Comparison of ENCODE assay signal across 11 cellular contexts in the genomic region with DNA sequence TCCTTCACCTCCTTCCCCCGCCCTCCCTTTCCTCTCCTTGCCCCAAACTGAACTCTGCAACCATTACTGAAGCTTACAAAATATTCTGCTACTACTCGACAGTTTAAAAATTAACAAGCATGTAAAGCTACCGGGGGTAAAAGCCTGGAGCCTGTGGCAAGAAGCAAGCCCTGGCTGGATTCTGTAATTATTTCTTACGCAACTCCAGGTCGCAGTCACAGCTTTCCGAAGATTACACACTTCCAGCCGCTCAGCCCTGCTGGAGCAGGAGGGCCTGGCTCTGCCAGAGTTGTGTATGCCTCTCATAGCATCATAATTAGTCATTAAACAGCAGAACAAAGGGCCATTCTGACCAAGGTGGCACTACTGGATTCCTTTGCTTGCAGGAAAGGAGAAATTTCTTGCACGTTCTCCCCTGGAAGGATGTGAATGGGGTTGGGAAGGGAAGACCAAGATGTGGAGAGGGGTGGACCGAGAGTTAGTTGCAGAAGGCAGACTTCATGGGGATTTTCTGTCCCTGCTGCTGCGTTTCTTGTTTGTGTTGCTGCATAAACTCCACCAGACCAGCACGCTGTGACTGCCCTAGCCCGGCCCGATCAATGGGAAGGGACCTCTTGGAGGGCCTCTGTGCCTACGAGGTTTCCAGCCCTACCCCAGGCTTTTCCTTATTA. TPM values are rescaled to one million over a fixed set of nuclear protein-coding genes. Genes with fewer than 3 reads are reported as not detected.
A peak's percentile ranks its signal among the peaks of the same experiment; 100 is the strongest.
DNase-seq lines count a peak whose midpoint lies in the region; ATAC-seq, FAIRE-seq and TF ChIP-seq lines count a peak whose summit lies in the region.
"Had no signal": no experiment of that assay in that cellular context is flagged by ENCODE, and none has a peak within 500 bp of the region (broad histone marks: within the 10 kb centered on the region; RNA-seq: fewer than 3 reads in every experiment).

No MANE protein-coding gene starts in this region.

- ATAC-seq in pancreas (peak; percentile 90 to 95 (median 94)), HG02571 (IDR thresholded peaks at IDR 0.05; ENCODE audit: unreplicated experiment) (no peak)

- 25 to 34% methylated on average over 11 to 14 of the region's 14 CpGs for WGBS in esophagus squamous epithelium, 2 donors
- 28 to 42% methylated on average over 14 of the region's 14 CpGs for WGBS in pancreas, 2 donors

- peaks cover 16 to 27% (median 22%) of the 10 kb centered on the region in 3 donors for H3K27me3 Mint-ChIP-seq in CD14-positive monocyte (ENCODE audit: low read depth in 3 of 3)

- peaks cover under 1 to 8% (median 3%) of the 10 kb centered on the region in 7 donors for H3K9me3 Mint-ChIP-seq in CD14-positive monocyte
- H3K9me3 Mint-ChIP-seq: T-helper 1 cell treated with Interleukin-12 subunit alpha and Interleukin-12 subunit beta and Interleukin-4 antibody, amounts not matched to agents 30 μg/mL and 1 μg/mL, for 36 hours had no signal

- FAIRE-seq in pancreas (lab: Jason Lieb, UNC): no peak

- no peak overlapping the region for H3K4me3 ChIP-seq in esophagus squamous epithelium
- H3K4me3 ChIP-seq in pancreas: no peak overlapping the region
- H3K4me3 ChIP-seq: cardiac muscle cell had no signal

- H3K4me1 ChIP-seq in esophagus squamous epithelium (peaks cover 4 to 23% (median 11%) of the 10 kb centered on the region in 3 donors), pancreas (peaks cover 5 to 16% (median 7%) of the 10 kb centered on the region in 3 donors)

- peak overlapping the region; percentile 14 to 81 (median 44) for H3K27ac ChIP-seq in esophagus squamous epithelium
- H3K27ac ChIP-seq in pancreas: peak overlapping the region; percentile 35 to 74 (median 54)
- H3K27ac ChIP-seq: cardiac muscle cell had no signal

- DNase-seq in EH (ENCODE audit: low read depth) (peak; percentile 92), NOMO-1 treated with dmso at 0.1 percent for 144 hours (lab: John Stamatoyannopoulos, UW; ENCODE audit: unreplicated experiment) (peak; percentile 93), esophagus squamous epithelium (lab: John Stamatoyannopoulos, UW) (no peak), pancreas (peak; percentile 64 to 89 (median 70)), CD14-positive monocyte (ENCODE audit: low spot score) (no peak), SK-N-DZ (ENCODE audit: low spot score) (no peak)
- no peak for DNase-seq in activated naive CD4-positive, alpha-beta T cell (lab: John Stamatoyannopoulos, UW)

- TF ChIP-seq CTCF in esophagus squamous epithelium (IDR thresholded peaks at IDR 0.05) (peak in 2 of 6 experiments; percentile 9 to 17), pancreas (IDR thresholded peaks at IDR 0.05) (no peak), CD14-positive monocyte (IDR thresholded peaks at IDR 0.05) (no peak)

- H3K36me3 Mint-ChIP-seq in CD14-positive monocyte: no peaks in the 10 kb centered on the region

- H3K9me3 ChIP-seq in esophagus squamous epithelium: peaks cover 0 to under 1% (median 0%) of the 10 kb centered on the region in 3 donors
- H3K9me3 ChIP-seq in pancreas: no peaks in the 10 kb centered on the region

- H3K36me3 ChIP-seq in esophagus squamous epithelium (no peaks in the 10 kb centered on the region), pancreas (no peaks in the 10 kb centered on the region)
- H3K36me3 ChIP-seq: cardiac muscle cell had no signal

- H3K27me3 ChIP-seq in esophagus squamous epithelium: peaks cover 0 to 6% (median 0%) of the 10 kb centered on the region in 4 donors
- H3K27me3 ChIP-seq in pancreas: no peaks in the 10 kb centered on the region

- H3K4me3 Mint-ChIP-seq in CD14-positive monocyte: no peak overlapping the region
- H3K4me3 Mint-ChIP-seq: neural crest cell; T-helper 1 cell treated with Interleukin-12 subunit alpha and Interleukin-12 subunit beta and Interleukin-4 antibody, amounts not matched to agents 30 μg/mL and 1 μg/mL, for 36 hours had no signal

- TF ChIP-seq POLR2A in esophagus squamous epithelium (IDR thresholded peaks at IDR 0.05): no peak

- no peaks in the 10 kb centered on the region for H3K4me1 Mint-ChIP-seq in CD14-positive monocyte

- intact Hi-C loops in esophagus squamous epithelium (cut with DNase I): loop anchor here (10.0 kb wide), 1 partner anchor 421 kb away; no protein-coding TSS in a partner anchor
- intact Hi-C loops in pancreas (cut with DNase I): loop anchor here in 1 of 3 donors (5.0 kb wide), 1 partner anchor 423 kb away; no protein-coding TSS in a partner anchor
- intact Hi-C loops in CD14-positive monocyte (cut with micrococcal nuclease): no loop called here

- no peak overlapping the region for H3K27ac Mint-ChIP-seq in CD14-positive monocyte
- H3K27ac Mint-ChIP-seq: T-helper 1 cell treated with Interleukin-12 subunit alpha and Interleukin-12 subunit beta and Interleukin-4 antibody, amounts not matched to agents 30 μg/mL and 1 μg/mL, for 36 hours had no signal

RNA-seq across cellular contexts. Expression of a gene that starts 23.6 kb away (rescaled TPM):
- total RNA-seq in esophagus squamous epithelium (10 to 100 TPM in 3 of 4 donors, 1 to 10 TPM in 1; 8.1 to 13.0 (median 10.7) TPM), pancreas (10 to 100 TPM in 1 of 6 donors, 1 to 10 TPM in 5; 1.4 to 14.8 (median 3.9) TPM)
- polyA plus RNA-seq in pancreas (1 to 10 TPM; 1.5 to 2.6 TPM), CD14-positive monocyte (not detected)
- not detected in 2 replicates for polyA plus RNA-seq in SK-N-DZ (2014; cell fraction: cytosol; rRNA removed)
- not detected in 2 replicates for polyA plus RNA-seq in SK-N-DZ (2014; cell fraction: nucleus; rRNA removed)
- total RNA-seq: cardiac muscle cell, neural crest cell had no signal
- polyA plus RNA-seq: cardiac muscle cell had no signal

RNA-seq across cellular contexts. Expression of a gene that starts 53.9 kb away (rescaled TPM):
- total RNA-seq in esophagus squamous epithelium (10 to 100 TPM in 1 of 4 donors, 1 to 10 TPM in 2, under 1 TPM in 1; 0.34 to 12.4 (median 4.0) TPM), pancreas (under 1 TPM; 0.12 to 0.90 (median 0.35) TPM)
- polyA plus RNA-seq in pancreas (under 1 TPM; 0.23 to 0.82 TPM), CD14-positive monocyte (not detected)
- polyA plus RNA-seq in SK-N-DZ (2014; cell fraction: cytosol; rRNA removed): not detected in 2 replicates
- not detected in 2 replicates for polyA plus RNA-seq in SK-N-DZ (2014; cell fraction: nucleus; rRNA removed)
- total RNA-seq: neural crest cell had no signal

Comparison
In these comparisons a context has a peak if more than half of its experiments do, and no peak if none do; other contexts are left out.
1. DNase-seq: peak in EH (single experiment), NOMO-1 treated with dmso at 0.1 percent for 144 hours (single experiment) and pancreas (6 of 6); none in esophagus squamous epithelium (single experiment), CD14-positive monocyte (single experiment), SK-N-DZ (single experiment) and activated naive CD4-positive, alpha-beta T cell (0 of 4).